In the genomic region with DNA sequence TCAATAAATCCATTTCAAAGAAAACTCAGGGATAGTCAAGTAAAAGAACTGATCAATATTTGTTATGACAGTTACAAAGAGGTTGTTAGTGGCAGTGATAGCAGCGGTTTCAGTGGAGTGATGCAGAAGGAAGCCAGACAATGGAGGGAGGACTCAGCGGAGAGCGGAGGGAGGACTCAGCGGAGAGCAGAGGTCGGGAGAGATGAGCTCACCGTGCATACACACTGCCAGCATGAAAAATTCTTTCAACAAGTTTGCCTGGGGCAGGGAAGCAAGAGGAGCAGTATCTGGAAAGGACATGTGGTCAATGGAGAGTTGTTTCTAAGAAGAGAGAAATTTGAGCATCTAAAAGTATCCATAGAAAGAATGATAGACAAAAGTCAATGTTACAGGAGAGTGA, we compare ENCODE assay signal across 7 cellular contexts.
"Had no signal": no experiment of that assay in that cellular context is flagged by ENCODE, and none has a peak within 500 bp of the region (broad histone marks: within the 10 kb centered on the region; RNA-seq: fewer than 3 reads in every experiment).

No MANE protein-coding gene starts in this region.

- FAIRE-seq: H1, H54, HTR-8/SVneo had no signal

- H3K4me3 ChIP-seq: GM23338 had no signal

- H3K4me2 ChIP-seq: GM23338 had no signal

- ATAC-seq: GM23338 had no signal

- DNase-seq: H9, HCEC 1CT had no signal

- H3K27ac Mint-ChIP-seq: GM23338, H9, IgD-negative memory B cell had no signal

- H3K9me3 Mint-ChIP-seq: GM23338, H9, IgD-negative memory B cell had no signal

- H3K4me3 Mint-ChIP-seq: GM23338, H9, IgD-negative memory B cell had no signal
